Comparison of ENCODE assay signal across 17 cellular contexts in genomic region chr9:134181648-134182034, GRCh38. TPM values are rescaled to one million over a fixed set of nuclear protein-coding genes. Genes with fewer than 3 reads are reported as not detected.
DNase-seq lines count a peak whose midpoint lies in the region; ATAC-seq and TF ChIP-seq lines count a peak whose summit lies in the region.
"Had no signal": no experiment of that assay in that cellular context is flagged by ENCODE, and none has a peak within 500 bp of the region (broad histone marks: within the 10 kb centered on the region; RNA-seq: fewer than 3 reads in every experiment).

No MANE protein-coding gene starts in this region.

- no peak for DNase-seq in activated T-cell treated with anti-CD3 and anti-CD28 coated beads, Interleukin-2, amount 50 U/mL, for 72 hours
- no peak for DNase-seq in activated T-cell treated with anti-CD3 and anti-CD28 coated beads, Interleukin-2, amount 50 U/mL, for 1 hour
- DNase-seq in NB4 (ENCODE audit: low read depth), result peak; percentile 21
- DNase-seq in effector memory CD8-positive, alpha-beta T cell, result no peak
- peak; percentile 33 for DNase-seq in spleen
- DNase-seq in NCI-H2081 treated with DMSO at 0.1 percent for 48 hours (lab: John Stamatoyannopoulos, UW), result no peak
- no peak for DNase-seq in NCI-H187 treated with DMSO at 0.1 percent for 48 hours (lab: John Stamatoyannopoulos, UW)
- DNase-seq in GM13977 (ENCODE audit: low spot score), result no peak
- DNase-seq: ACHN; amniotic stem cell; colonic mucosa; GOT3; NCI-H1048; stimulated activated CD4-positive, alpha-beta T cell treated with anti-CD3 and anti-CD28 coated beads, Interleukin-2, amount 100 ng/mL, for 24 hours; uterus had no signal

- H3K4me1 Mint-ChIP-seq in activated T-cell treated with anti-CD3 and anti-CD28 coated beads, Interleukin-2, amount 50 U/mL, for 72 hours (ENCODE audit: low read depth), result peaks cover 14% of the 10 kb centered on the region
- peaks cover 42 to 45% of the 10 kb centered on the region in 2 donors for H3K4me1 Mint-ChIP-seq in effector memory CD8-positive, alpha-beta T cell (ENCODE audit: low read depth in 2 of 2)

- peaks cover 6% of the 10 kb centered on the region in 2 donors for H3K9me3 Mint-ChIP-seq in activated T-cell treated with anti-CD3 and anti-CD28 coated beads, Interleukin-2, amount 50 U/mL, for 72 hours
- peaks cover 0 to 2% of the 10 kb centered on the region in 2 donors for H3K9me3 Mint-ChIP-seq in effector memory CD8-positive, alpha-beta T cell

- TF ChIP-seq CTCF in NB4 (IDR thresholded peaks at IDR 0.05; ENCODE audit: low read depth, low read length) (no peak), spleen (IDR thresholded peaks at IDR 0.05 in 8 of 11, conservative IDR thresholded peaks at IDR 0.05 in 3 of 11) (no peak), GM13977 (IDR thresholded peaks at IDR 0.05; ENCODE audit: extremely low read depth, insufficient read depth, missing control alignments) (no peak)

- no peak overlapping the region for H3K27ac ChIP-seq in spleen
- H3K27ac ChIP-seq: colonic mucosa, SJSA1, uterus had no signal

- no peak overlapping the region for H3K4me3 Mint-ChIP-seq in activated T-cell treated with anti-CD3 and anti-CD28 coated beads, Interleukin-2, amount 50 U/mL, for 72 hours
- peak overlapping the region; percentile 80 to 84 for H3K4me3 Mint-ChIP-seq in effector memory CD8-positive, alpha-beta T cell

- ATAC-seq in activated T-cell treated with anti-CD3 and anti-CD28 coated beads, Interleukin-2, amount 50 U/mL, for 72 hours (replicated peaks in 1 of 2), result peak; percentile 15 to 23
- ATAC-seq in effector memory CD8-positive, alpha-beta T cell (replicated peaks), result peak; percentile 44

- peak overlapping the region; percentile 14 for H3K27ac Mint-ChIP-seq in activated T-cell treated with anti-CD3 and anti-CD28 coated beads, Interleukin-2, amount 50 U/mL, for 72 hours
- peak overlapping the region; percentile 70 to 77 for H3K27ac Mint-ChIP-seq in effector memory CD8-positive, alpha-beta T cell

- H3K4me1 ChIP-seq in spleen, result peaks cover 7 to 38% (median 15%) of the 10 kb centered on the region in 6 donors
- H3K4me1 ChIP-seq: colonic mucosa, SJSA1 had no signal

- H3K4me3 ChIP-seq in NB4 (ENCODE audit: low read depth, low read length) (no peak overlapping the region), spleen (no peak overlapping the region)
- H3K4me3 ChIP-seq: colonic mucosa, SJSA1, uterus had no signal

- no peaks in the 10 kb centered on the region for H3K36me3 ChIP-seq in spleen
- H3K36me3 ChIP-seq: colonic mucosa, SJSA1, uterus had no signal

- WGBS in spleen, 5 donors, result 19 to 59% (median 53%) methylated on average over 3 to 8 of the region's 8 CpGs

- peaks cover 2 to 3% of the 10 kb centered on the region in 2 donors for H3K36me3 Mint-ChIP-seq in activated T-cell treated with anti-CD3 and anti-CD28 coated beads, Interleukin-2, amount 50 U/mL, for 72 hours (ENCODE audit: insufficient read depth in 2 of 2)
- peaks cover 23% of the 10 kb centered on the region for H3K36me3 Mint-ChIP-seq in effector memory CD8-positive, alpha-beta T cell (ENCODE audit: insufficient read depth)

- intact Hi-C loops in spleen (cut with DNase I; ENCODE audit: low total_unique reads), result no loop called here

- no peaks in the 10 kb centered on the region for H3K9me3 ChIP-seq in spleen
- H3K9me3 ChIP-seq: colonic mucosa, SJSA1, uterus had no signal

- in situ Hi-C loops in GM13977 (cut with MboI; ENCODE audit: low pct_unique_long_range_greater_than_20kb, low sequenced_read_pairs, unreplicated experiment), result no loop called here

- peaks cover 0 to 47% (median 13%) of the 10 kb centered on the region in 7 donors for H3K27me3 ChIP-seq in spleen (replicated peaks in 1 of 7)
- H3K27me3 ChIP-seq: colonic mucosa, uterus had no signal

- TF ChIP-seq POLR2A in NB4 (IDR thresholded peaks at IDR 0.05; ENCODE audit: extremely low read depth, insufficient read length) (no peak), spleen (IDR thresholded peaks at IDR 0.05) (no peak)

- peaks cover 9% of the 10 kb centered on the region for H3K27me3 Mint-ChIP-seq in activated T-cell treated with anti-CD3 and anti-CD28 coated beads, Interleukin-2, amount 50 U/mL, for 72 hours (ENCODE audit: low read depth)
- H3K27me3 Mint-ChIP-seq in effector memory CD8-positive, alpha-beta T cell, result no peaks in the 10 kb centered on the region

RNA-seq across cellular contexts. Expression of gene RNU6ATAC, which starts 17.3 kb away (rescaled TPM):
- 10 to 100 TPM; 17.2 to 34.1 TPM for total RNA-seq in activated T-cell treated with anti-CD3 and anti-CD28 coated beads, Interleukin-2, amount 50 U/mL, for 72 hours
- total RNA-seq in spleen, result 100 to 1,000 TPM in 4 of 7 donors, not detected in 3; 223 to 404 (median 271) TPM
- polyA plus RNA-seq in spleen, result not detected
- total RNA-seq: SJSA1 had no signal
- polyA plus RNA-seq: esophagus had no signal

RNA-seq across cellular contexts. Expression of gene WDR5, which starts 45.8 kb away (rescaled TPM):
- 10 to 100 TPM; 31.7 to 40.0 TPM for total RNA-seq in activated T-cell treated with anti-CD3 and anti-CD28 coated beads, Interleukin-2, amount 50 U/mL, for 72 hours
- 10 to 100 TPM; 13.8 to 23.1 (median 19.1) TPM for total RNA-seq in spleen
- polyA plus RNA-seq in spleen, result 10 to 100 TPM; 15.4 to 31.3 (median 19.3) TPM

Comparison
In these comparisons a context has a peak if more than half of its experiments do, and no peak if none do; other contexts are left out.
1. DNase-seq: peak in NB4 (single experiment) and spleen (single experiment); none in activated T-cell treated with anti-CD3 and anti-CD28 coated beads, Interleukin-2, amount 50 U/mL, for 72 hours (0 of 2), activated T-cell treated with anti-CD3 and anti-CD28 coated beads, Interleukin-2, amount 50 U/mL, for 1 hour (single experiment), effector memory CD8-positive, alpha-beta T cell (0 of 3), NCI-H2081 treated with DMSO at 0.1 percent for 48 hours (single experiment), NCI-H187 treated with DMSO at 0.1 percent for 48 hours (single experiment) and GM13977 (single experiment).
2. H3K4me3 Mint-ChIP-seq: peak in effector memory CD8-positive, alpha-beta T cell (2 of 2); none in activated T-cell treated with anti-CD3 and anti-CD28 coated beads, Interleukin-2, amount 50 U/mL, for 72 hours (0 of 2).